Comparison of ENCODE assay signal across 3 cellular contexts in genomic region chr16:4951583-4951982, GRCh38. TPM values are rescaled to one million over a fixed set of nuclear protein-coding genes. Genes with fewer than 3 reads are reported as not detected.
"Had no signal": no experiment of that assay in that cellular context is flagged by ENCODE, and none has a peak within 500 bp of the region (broad histone marks: within the 10 kb centered on the region; RNA-seq: fewer than 3 reads in every experiment).

No MANE protein-coding gene starts in this region.

RNA-seq across cellular contexts. Expression of gene SEC14L5, which starts 6.5 kb away (rescaled TPM):
- total RNA-seq: GM23248, H4, HFFc6 had no signal
- polyA plus RNA-seq: GM23248 had no signal
